ENCODE assay signal across 12 cellular contexts in genomic region chr6:30886897-30887255, GRCh38. TPM values are rescaled to one million over a fixed set of nuclear protein-coding genes. Genes with fewer than 3 reads are reported as not detected.
DNase-seq lines count a peak whose midpoint lies in the region; ATAC-seq and TF ChIP-seq lines count a peak whose summit lies in the region.
"Had no signal": no experiment of that assay in that cellular context is flagged by ENCODE, and none has a peak within 500 bp of the region (broad histone marks: within the 10 kb centered on the region; RNA-seq: fewer than 3 reads in every experiment).

No MANE protein-coding gene starts in this region.

- H3K36me3 ChIP-seq in Panc1 (ENCODE audit: control insufficient read depth, insufficient read depth, low read length) (no peaks in the 10 kb centered on the region), esophagus squamous epithelium (peaks cover 8 to 34% (median 11%) of the 10 kb centered on the region in 3 donors)

- H3K9me3 ChIP-seq in CD4-positive, alpha-beta T cell (ENCODE audit: control insufficient read depth, low read length): no peaks in the 10 kb centered on the region
- H3K9me3 ChIP-seq in Panc1 (ENCODE audit: control insufficient read depth, insufficient read depth, low read depth, low read length) (no peaks in the 10 kb centered on the region), esophagus squamous epithelium (no peaks in the 10 kb centered on the region)

- no peak for ATAC-seq in CD4-positive, alpha-beta T cell (ENCODE audit: poor library complexity)
- ATAC-seq in Panc1: no peak
- no peak for ATAC-seq in GM21529 (IDR thresholded peaks at IDR 0.05; ENCODE audit: unreplicated experiment)

- no peaks in the 10 kb centered on the region for H3K9me3 Mint-ChIP-seq in CD4-positive, alpha-beta T cell

- POLR2A ChIA-PET in CD4-positive, alpha-beta T cell (lab: Charles Lee): no interaction called here
- POLR2A ChIA-PET in Panc1 (lab: Charles Lee): interaction anchor here (0.7 kb wide), 1 partner anchor 28 kb away, joined by 3 read pairs; no protein-coding TSS in a partner anchor

- TF ChIP-seq CTCF in CD4-positive, alpha-beta T cell (IDR thresholded peaks at IDR 0.05): no peak
- TF ChIP-seq CTCF in Panc1 (IDR thresholded peaks at IDR 0.05) (no peak), esophagus squamous epithelium (IDR thresholded peaks at IDR 0.05) (no peak)

- no peak for DNase-seq in CD4-positive, alpha-beta T cell
- DNase-seq in Panc1 (ENCODE audit: low read depth, low spot score) (no peak), esophagus squamous epithelium (lab: John Stamatoyannopoulos, UW) (no peak), posterior vena cava (ENCODE audit: low spot score) (peak; percentile 41), kidney tubule cell (ENCODE audit: low spot score) (no peak)
- DNase-seq in stimulated activated CD4-positive, alpha-beta T cell treated with anti-CD3 and anti-CD28 coated beads, Interleukin-2, amount 100 ng/mL, for 48 hours: no peak
- DNase-seq in activated CD8-positive, alpha-beta memory T cell treated with anti-CD3 and anti-CD28 coated beads, Interleukin-2, amount 50 U/mL, for 48 hours: no peak
- DNase-seq: foreskin melanocyte, occipital lobe had no signal

- intact Hi-C loops in CD4-positive, alpha-beta T cell (cut with DNase I, micrococcal nuclease): loop anchor here in 1 of 2 experiments (2.0 to 10.0 kb wide), 2 partner anchors 20 to 432 kb away; no protein-coding TSS in a partner anchor
- intact Hi-C loops in Panc1 (cut with micrococcal nuclease; ENCODE audit: unreplicated experiment) (no loop called here), esophagus squamous epithelium (cut with DNase I) (loop anchor here (10.0 kb wide), 1 partner anchor 202 kb away; the partner anchor contains the start of gene PPP1R18), posterior vena cava (cut with DNase I) (no loop called here)

- BruUV-seq in Panc1 (replicated peaks; lab: Mats Ljungman, UMichigan): no TSS peak

- H3K4me3 Mint-ChIP-seq in CD4-positive, alpha-beta T cell: peak overlapping the region; percentile 49

- in situ Hi-C loops in Panc1 (cut with HindIII; ENCODE audit: low pct_unique_long_range_greater_than_20kb, low sequenced_read_pairs): no loop called here

- CTCF ChIA-PET in CD4-positive, alpha-beta T cell (lab: Charles Lee): interaction anchor here (1.3 kb wide), 1 partner anchor 58 kb away, joined by 3 read pairs; no protein-coding TSS in a partner anchor
- CTCF ChIA-PET in Panc1 (lab: Charles Lee): no interaction called here

- TF ChIP-seq POLR2A in esophagus squamous epithelium (IDR thresholded peaks at IDR 0.05): no peak

- peaks cover 28% of the 10 kb centered on the region for H3K4me1 Mint-ChIP-seq in CD4-positive, alpha-beta T cell (ENCODE audit: low read depth)

- no peaks in the 10 kb centered on the region for H3K27me3 Mint-ChIP-seq in CD4-positive, alpha-beta T cell

- H3K27me3 ChIP-seq in CD4-positive, alpha-beta T cell (ENCODE audit: control insufficient read depth, insufficient read depth, low read length): no peaks in the 10 kb centered on the region
- H3K27me3 ChIP-seq in Panc1 (ENCODE audit: control insufficient read depth, insufficient read depth, low read length) (no peaks in the 10 kb centered on the region), esophagus squamous epithelium (no peaks in the 10 kb centered on the region)

- H3K4me1 ChIP-seq in Panc1 (ENCODE audit: control insufficient read depth, insufficient read depth, low read length): peaks cover 44% of the 10 kb centered on the region
- H3K4me1 ChIP-seq in esophagus squamous epithelium: peaks cover 30 to 91% (median 53%) of the 10 kb centered on the region in 3 donors

- H3K4me3 ChIP-seq in Panc1 (ENCODE audit: low read depth in 2 of 2, low read length in 2 of 2) (peak overlapping the region in 1 of 2 experiments; percentile 86; a peak in 3 of 4 replicates), esophagus squamous epithelium (peak overlapping the region in 3 of 4 donors; percentile 55 to 90 (median 89))

- peaks cover 10% of the 10 kb centered on the region for H3K36me3 Mint-ChIP-seq in CD4-positive, alpha-beta T cell (ENCODE audit: low read depth)

- H3K27ac Mint-ChIP-seq in CD4-positive, alpha-beta T cell: no peak overlapping the region

- H3K27ac ChIP-seq in CD4-positive, alpha-beta T cell (ENCODE audit: low read depth, low read length): no peak overlapping the region
- H3K27ac ChIP-seq in Panc1 (ENCODE audit: low read length): peak overlapping the region; percentile 69
- peak overlapping the region; percentile 93 to 99 (median 98) for H3K27ac ChIP-seq in esophagus squamous epithelium

RNA-seq across cellular contexts. Expression of gene DDR1, which starts 2.6 kb away (rescaled TPM):
- total RNA-seq in CD4-positive, alpha-beta T cell: 1 to 10 TPM; 6.5 to 6.6 TPM
- total RNA-seq in Panc1 (2021; ENCODE audit: unreplicated experiment) (95.2 TPM), esophagus squamous epithelium (100 to 1,000 TPM; 131 to 261 (median 140) TPM), posterior vena cava (10 to 100 TPM; 25.2 to 26.0 TPM)
- polyA plus RNA-seq in Panc1 (2012; ENCODE audit: insufficient read length): 139 TPM

RNA-seq across cellular contexts. Expression of gene GTF2H4, which starts 21.1 kb away (rescaled TPM):
- 10 to 100 TPM in 1 of 2 experiments, 1 to 10 TPM in 1; 7.7 to 10.7 TPM for total RNA-seq in CD4-positive, alpha-beta T cell
- total RNA-seq in Panc1 (2021; ENCODE audit: unreplicated experiment): 27.5 TPM
- polyA plus RNA-seq in Panc1 (2012; ENCODE audit: insufficient read length): 24.5 TPM
- 10 to 100 TPM; 10.3 to 26.7 (median 12.4) TPM for total RNA-seq in esophagus squamous epithelium
- 10 to 100 TPM; 27.2 to 37.8 TPM for total RNA-seq in posterior vena cava

RNA-seq across cellular contexts. Expression of gene VARS2, which starts 27.2 kb away (rescaled TPM):
- total RNA-seq in CD4-positive, alpha-beta T cell: 10 to 100 TPM; 19.3 to 21.7 TPM
- 42.7 TPM for total RNA-seq in Panc1 (2021; ENCODE audit: unreplicated experiment)
- 32.4 TPM for polyA plus RNA-seq in Panc1 (2012; ENCODE audit: insufficient read length)
- total RNA-seq in esophagus squamous epithelium: 10 to 100 TPM; 23.5 to 61.9 (median 33.0) TPM
- 10 to 100 TPM; 13.8 to 17.8 TPM for total RNA-seq in posterior vena cava

RNA-seq across cellular contexts. Expression of gene SFTA2, which starts 45.1 kb away (rescaled TPM):
- not detected for total RNA-seq in CD4-positive, alpha-beta T cell
- total RNA-seq in Panc1 (2021; ENCODE audit: unreplicated experiment) (not detected), esophagus squamous epithelium (10 to 100 TPM in 1 of 4 donors, 1 to 10 TPM in 3; 2.0 to 31.7 (median 6.4) TPM), posterior vena cava (under 1 TPM in 1 of 2 donors, not detected in 1; 0.29 TPM)
- not detected for polyA plus RNA-seq in Panc1 (2012; ENCODE audit: insufficient read length)
- total RNA-seq: LHCN-M2, occipital lobe, SK-MEL-5 had no signal

RNA-seq across cellular contexts. Expression of gene MUCL3, which starts 53.9 kb away (rescaled TPM):
- total RNA-seq in CD4-positive, alpha-beta T cell: not detected
- total RNA-seq in Panc1 (2021; ENCODE audit: unreplicated experiment) (not detected), esophagus squamous epithelium (1 to 10 TPM in 2 of 4 donors, under 1 TPM in 2; 0.21 to 8.3 (median 2.4) TPM), posterior vena cava (not detected)
- not detected for polyA plus RNA-seq in Panc1 (2012; ENCODE audit: insufficient read length)
- total RNA-seq: LHCN-M2, occipital lobe, SK-MEL-5 had no signal
